ENCODE assay signal across 19 cellular contexts in the genomic region with DNA sequence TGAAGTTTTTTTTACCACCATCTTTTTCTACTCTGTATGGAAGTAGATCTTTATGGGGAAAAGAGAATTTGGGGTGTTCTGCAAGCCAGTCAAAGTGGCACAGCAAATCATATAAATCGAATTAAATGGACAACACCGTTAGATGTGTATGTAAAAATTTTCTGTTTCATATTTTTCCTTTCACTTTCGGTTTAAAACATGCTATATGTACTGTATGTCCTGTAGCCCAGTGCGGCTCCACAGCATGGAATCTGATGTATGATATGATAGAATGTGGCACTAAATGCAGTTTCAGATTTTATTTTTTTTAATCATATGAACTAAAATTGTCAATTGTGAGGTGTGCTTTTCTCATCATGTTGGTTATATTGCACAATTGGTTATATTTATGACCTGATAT. TPM values are rescaled to one million over a fixed set of nuclear protein-coding genes. Genes with fewer than 3 reads are reported as not detected.
A peak's percentile ranks its signal among the peaks of the same experiment; 100 is the strongest.
DNase-seq lines count a peak whose midpoint lies in the region; ATAC-seq and TF ChIP-seq lines count a peak whose summit lies in the region.
"Had no signal": no experiment of that assay in that cellular context is flagged by ENCODE, and none has a peak within 500 bp of the region (broad histone marks: within the 10 kb centered on the region; RNA-seq: fewer than 3 reads in every experiment).

No MANE protein-coding gene starts in this region.

- POLR2A ChIA-PET in activated CD4-positive, alpha-beta T cell treated with anti-CD3 and anti-CD28 coated beads for 36 hours (lab: Charles Lee) = no interaction called here
- POLR2A ChIA-PET in CD4-positive, alpha-beta T cell (lab: Charles Lee) = no interaction called here

- H3K4me2 ChIP-seq in Karpas-422 (ENCODE audit: low read depth, low read length, poor library complexity, severe bottlenecking) (peak overlapping the region; percentile 11), mammary epithelial cell (ENCODE audit: insufficient read depth, low read depth, low read length) (no peak overlapping the region)
- H3K4me2 ChIP-seq: KMS-11, SK-N-SH had no signal

- H3K36me3 Mint-ChIP-seq in activated CD4-positive, alpha-beta T cell treated with anti-CD3 and anti-CD28 coated beads for 36 hours (ENCODE audit: low read depth) = peaks cover 27% of the 10 kb centered on the region
- peaks cover 81% of the 10 kb centered on the region for H3K36me3 Mint-ChIP-seq in CD4-positive, alpha-beta T cell (ENCODE audit: low read depth)

- no peak overlapping the region for H3K27ac Mint-ChIP-seq in activated CD4-positive, alpha-beta T cell treated with anti-CD3 and anti-CD28 coated beads for 36 hours
- H3K27ac Mint-ChIP-seq in CD4-positive, alpha-beta T cell = peak overlapping the region; percentile 15

- peak; percentile 30 for ATAC-seq in activated CD4-positive, alpha-beta T cell treated with anti-CD3 and anti-CD28 coated beads for 36 hours
- no peak for ATAC-seq in CD4-positive, alpha-beta T cell (ENCODE audit: poor library complexity)

- in situ Hi-C loops in mammary epithelial cell (cut with MboI; ENCODE audit: low sequenced_read_pairs in 2 of 2) = no loop called here

- no peak overlapping the region for H2AFZ ChIP-seq in Karpas-422 (ENCODE audit: low read length)
- no peak overlapping the region for H2AFZ ChIP-seq in mammary epithelial cell (ENCODE audit: low read depth, low read length)

- no peaks in the 10 kb centered on the region for H3K9me3 ChIP-seq in CD4-positive, alpha-beta T cell (ENCODE audit: control insufficient read depth, low read length)
- H3K9me3 ChIP-seq in Karpas-422 (ENCODE audit: low read length) (no peaks in the 10 kb centered on the region), mammary epithelial cell (replicated peaks; ENCODE audit: insufficient read depth, low read length) (no peaks in the 10 kb centered on the region)
- H3K9me3 ChIP-seq: MG63, SK-N-SH had no signal

- H3K9me3 Mint-ChIP-seq in activated CD4-positive, alpha-beta T cell treated with anti-CD3 and anti-CD28 coated beads for 36 hours (ENCODE audit: low read depth) = no peaks in the 10 kb centered on the region
- no peaks in the 10 kb centered on the region for H3K9me3 Mint-ChIP-seq in CD4-positive, alpha-beta T cell
- H3K9me3 Mint-ChIP-seq: CD8-positive, alpha-beta memory T cell had no signal

- no peaks in the 10 kb centered on the region for H3K36me3 ChIP-seq in Karpas-422 (ENCODE audit: insufficient read depth, low read length)
- H3K36me3 ChIP-seq in mammary epithelial cell (ENCODE audit: insufficient read depth, low read length) = peaks cover 26% of the 10 kb centered on the region

- H4K20me1 ChIP-seq in Karpas-422 (ENCODE audit: insufficient read depth, low read depth, low read length) (no peaks in the 10 kb centered on the region), mammary epithelial cell (ENCODE audit: insufficient read depth, low read length) (no peaks in the 10 kb centered on the region)

- H3K4me3 ChIP-seq in Karpas-422 (ENCODE audit: low read length) = no peak overlapping the region
- no peak overlapping the region for H3K4me3 ChIP-seq in mammary epithelial cell (replicated peaks in 1 of 3; ENCODE audit: insufficient read depth in 1 of 3, low read depth in 2 of 3, low read length in 3 of 3)
- H3K4me3 ChIP-seq: MG63 had no signal

- no peaks in the 10 kb centered on the region for H3K79me2 ChIP-seq in Karpas-422 (ENCODE audit: low read length)
- no peaks in the 10 kb centered on the region for H3K79me2 ChIP-seq in mammary epithelial cell (ENCODE audit: insufficient read depth, low read length)

- no peak overlapping the region for H3K9ac ChIP-seq in Karpas-422 (ENCODE audit: low read length)
- H3K9ac ChIP-seq in mammary epithelial cell (ENCODE audit: insufficient read depth, low read length) = no peak overlapping the region
- H3K9ac ChIP-seq: KMS-11, SK-N-SH had no signal

- H3K4me1 ChIP-seq in Karpas-422 (ENCODE audit: low read length) (no peaks in the 10 kb centered on the region), mammary epithelial cell (ENCODE audit: insufficient read depth, low read length) (no peaks in the 10 kb centered on the region)

- CTCF ChIA-PET in activated CD4-positive, alpha-beta T cell treated with anti-CD3 and anti-CD28 coated beads for 36 hours (lab: Charles Lee) = no interaction called here
- CTCF ChIA-PET in CD4-positive, alpha-beta T cell (lab: Charles Lee) = no interaction called here
- CTCF ChIA-PET in mammary epithelial cell (lab: Charles Lee; ENCODE audit: low non-redundant PET) = no interaction called here

- no peaks in the 10 kb centered on the region for H3K27me3 Mint-ChIP-seq in activated CD4-positive, alpha-beta T cell treated with anti-CD3 and anti-CD28 coated beads for 36 hours
- no peaks in the 10 kb centered on the region for H3K27me3 Mint-ChIP-seq in CD4-positive, alpha-beta T cell
- H3K27me3 Mint-ChIP-seq: CD8-positive, alpha-beta memory T cell had no signal

- WGBS in mammary epithelial cell (ENCODE audit: low coverage, missing lambda C conversion rate) = 100% methylated on average over 4 of the region's 4 CpGs

- TSS peak; percentile 20 for BruUV-seq in mammary epithelial cell (replicated peaks; lab: Mats Ljungman, UMichigan)

- H3K4me1 Mint-ChIP-seq in activated CD4-positive, alpha-beta T cell treated with anti-CD3 and anti-CD28 coated beads for 36 hours = peaks cover 4% of the 10 kb centered on the region
- H3K4me1 Mint-ChIP-seq in CD4-positive, alpha-beta T cell (ENCODE audit: low read depth) = no peaks in the 10 kb centered on the region

- intact Hi-C loops in activated CD4-positive, alpha-beta T cell treated with anti-CD3 and anti-CD28 coated beads for 36 hours (cut with DNase I, micrococcal nuclease) = no loop called here
- intact Hi-C loops in CD4-positive, alpha-beta T cell (cut with DNase I, micrococcal nuclease) = no loop called here
- intact Hi-C loops in mammary epithelial cell (cut with micrococcal nuclease) = no loop called here

- no peak for TF ChIP-seq CTCF in CD4-positive, alpha-beta T cell (IDR thresholded peaks at IDR 0.05)
- TF ChIP-seq CTCF in mammary epithelial cell (conservative IDR thresholded peaks at IDR 0.05 in 1 of 2, IDR thresholded peaks at IDR 0.05 in 1 of 2; ENCODE audit: extremely low read depth in 1 of 2, insufficient read depth in 1 of 2, low read depth in 1 of 2, low read length in 2 of 2) = no peak

- H3K4me3 Mint-ChIP-seq in activated CD4-positive, alpha-beta T cell treated with anti-CD3 and anti-CD28 coated beads for 36 hours = no peak overlapping the region
- no peak overlapping the region for H3K4me3 Mint-ChIP-seq in CD4-positive, alpha-beta T cell
- H3K4me3 Mint-ChIP-seq: CD8-positive, alpha-beta memory T cell had no signal

- H3K27ac ChIP-seq in CD4-positive, alpha-beta T cell (ENCODE audit: low read depth, low read length) = no peak overlapping the region
- H3K27ac ChIP-seq in Karpas-422 (ENCODE audit: low read length) (no peak overlapping the region), mammary epithelial cell (ENCODE audit: insufficient read depth, low read depth, low read length) (no peak overlapping the region)
- H3K27ac ChIP-seq: 22Rv1, HL-60, KMS-11 had no signal

- H3K27me3 ChIP-seq in CD4-positive, alpha-beta T cell (ENCODE audit: control insufficient read depth, insufficient read depth, low read length) = no peaks in the 10 kb centered on the region
- H3K27me3 ChIP-seq in Karpas-422 (ENCODE audit: low read length) (no peaks in the 10 kb centered on the region), mammary epithelial cell (ENCODE audit: insufficient read depth, low read length) (no peaks in the 10 kb centered on the region)
- H3K27me3 ChIP-seq: MG63 had no signal

- no peak for DNase-seq in activated CD4-positive, alpha-beta T cell treated with anti-CD3 and anti-CD28 coated beads for 36 hours
- DNase-seq in activated CD4-positive, alpha-beta T cell treated with anti-CD3 and anti-CD28 coated beads, Interleukin-2, amount 50 U/mL, for 1 hour = no peak
- no peak for DNase-seq in CD4-positive, alpha-beta T cell
- DNase-seq in Karpas-422 (no peak), mammary epithelial cell (no peak), NCI-H524 treated with DMSO at 0.1 percent for 48 hours (lab: John Stamatoyannopoulos, UW) (no peak), dermis blood vessel endothelial cell (no peak), amygdala (lab: John Stamatoyannopoulos, UW) (no peak)
- DNase-seq: C1 segment of cervical spinal cord; CD8-positive, alpha-beta memory T cell; DMS79; MG63; NCI-H1417; NCI-H187; SIG-M5; SK-N-SH had no signal

- dilution Hi-C loops in mammary epithelial cell (cut with HindIII; ENCODE audit: low sequenced_read_pairs) = loop anchor here (5.0 kb wide), 1 partner anchor 103 kb away; no protein-coding TSS in a partner anchor

- no peaks in the 10 kb centered on the region for H3K9me2 ChIP-seq in Karpas-422 (replicated peaks; ENCODE audit: insufficient read depth, low read length)
- H3K9me2 ChIP-seq: SK-N-SH had no signal

RNA-seq across cellular contexts. Expression of gene RAB4A, which starts 32.9 kb away (rescaled TPM):
- total RNA-seq in activated CD4-positive, alpha-beta T cell treated with anti-CD3 and anti-CD28 coated beads for 36 hours = 10 to 100 TPM; 22.1 to 24.0 TPM
- total RNA-seq in CD4-positive, alpha-beta T cell = 10 to 100 TPM; 26.7 to 28.7 TPM
- total RNA-seq in Karpas-422 (2014; rRNA removed; shearing (Covaris generic); ENCODE audit: low replicate concordance) = not detected in 2 replicates
- 10 to 100 TPM; 46.5 to 59.2 TPM for total RNA-seq in mammary epithelial cell
- polyA plus RNA-seq in mammary epithelial cell = 25.9 TPM
- polyA minus RNA-seq in mammary epithelial cell = 16.5 TPM
- 22.1 and 25.8 TPM in 2 replicates for total RNA-seq in dermis blood vessel endothelial cell

RNA-seq across cellular contexts. Expression of gene CCSAP, which starts 39.0 kb away (rescaled TPM):
- 1 to 10 TPM; 7.9 to 8.4 TPM for total RNA-seq in activated CD4-positive, alpha-beta T cell treated with anti-CD3 and anti-CD28 coated beads for 36 hours
- total RNA-seq in CD4-positive, alpha-beta T cell = 10 to 100 TPM; 14.3 to 15.2 TPM
- total RNA-seq in Karpas-422 (2014; rRNA removed; shearing (Covaris generic); ENCODE audit: low replicate concordance) = 0.40 and 1.8 TPM in 2 replicates
- total RNA-seq in mammary epithelial cell (10 to 100 TPM; 11.4 to 12.0 TPM), dermis blood vessel endothelial cell (5.6 and 8.5 TPM in 2 replicates)
- 3.4 TPM for polyA plus RNA-seq in mammary epithelial cell
- 12.5 TPM for polyA minus RNA-seq in mammary epithelial cell

Comparison
In these comparisons a context has a peak if more than half of its experiments do, and no peak if none do; other contexts are left out.
1. RNA of gene RAB4A, which starts 32.9 kb away (total RNA-seq): 46.5 to 59.2 TPM in mammary epithelial cell, 26.7 to 28.7 TPM in CD4-positive, alpha-beta T cell, 22.1 to 24.0 TPM in activated CD4-positive, alpha-beta T cell treated with anti-CD3 and anti-CD28 coated beads for 36 hours and 22.1 to 25.8 TPM in dermis blood vessel endothelial cell; not detected in Karpas-422; every median in the first group is over 10 times any median in the second.